Comparison of ENCODE assay signal across 16 cellular contexts in genomic region chr6:96458771-96459170, GRCh38.
"Had no signal": no experiment of that assay in that cellular context is flagged by ENCODE, and none has a peak within 500 bp of the region (broad histone marks: within the 10 kb centered on the region; RNA-seq: fewer than 3 reads in every experiment).

No MANE protein-coding gene starts in this region.

- H3K27ac Mint-ChIP-seq: T-cell had no signal

- H3K4me3 ChIP-seq: MG63 had no signal

- H3K9me3 Mint-ChIP-seq: T-cell had no signal

- H3K9me3 ChIP-seq: MG63, SK-N-SH had no signal

- H3K4me2 ChIP-seq: SK-N-SH had no signal

- DNase-seq: KBM-7, MG63, NCI-H1092, NCI-H1436, NCI-H187 treated with DMSO at 0.1 percent for 48 hours, NCI-H2029 treated with DMSO at 0.1 percent for 48 hours, NCI-H2227 treated with DMSO at 0.1 percent for 48 hours, NCI-H524, NCI-H526 treated with DMSO at 0.1 percent for 48 hours, NCI-H748 treated with DMSO at 0.1 percent for 48 hours, PC-3, SHP77, SK-N-SH, SW 1271, T-cell had no signal

- H3K36me3 Mint-ChIP-seq: T-cell had no signal

- H3K4me3 Mint-ChIP-seq: T-cell had no signal

- H3K36me3 ChIP-seq: MG63 had no signal

- H3K4me1 Mint-ChIP-seq: T-cell had no signal

- H3K27me3 Mint-ChIP-seq: T-cell had no signal

- H3K9ac ChIP-seq: SK-N-SH had no signal

- H3K27ac ChIP-seq: RWPE1 had no signal

- H3K27me3 ChIP-seq: MG63 had no signal
